Comparison of ENCODE assay signal across 20 cellular contexts in genomic region chr11:114075343-114075610, GRCh38. TPM values are rescaled to one million over a fixed set of nuclear protein-coding genes. Genes with fewer than 3 reads are reported as not detected.
DNase-seq lines count a peak whose midpoint lies in the region; ATAC-seq, FAIRE-seq and TF ChIP-seq lines count a peak whose summit lies in the region.
"Had no signal": no experiment of that assay in that cellular context is flagged by ENCODE, and none has a peak within 500 bp of the region (broad histone marks: within the 10 kb centered on the region; RNA-seq: fewer than 3 reads in every experiment).

No MANE protein-coding gene starts in this region.

- no peak for DNase-seq in CD8-positive, alpha-beta memory T cell
- DNase-seq in activated CD8-positive, alpha-beta T cell treated with anti-CD3 and anti-CD28 coated beads for 36 hours, result no peak
- DNase-seq in immature natural killer cell (peak in 1 of 3 donors; percentile 36), GM19238 (ENCODE audit: insufficient read length, low spot score) (no peak), cerebellar nuclear complex (lab: John Stamatoyannopoulos, UW) (no peak), mucosa of gallbladder (ENCODE audit: low spot score) (no peak), RCC 7860 (ENCODE audit: low spot score) (no peak)
- DNase-seq: cortex of kidney, NCI-H1092, NCI-H1930, NCI-H446, PC-9 had no signal

- no peaks in the 10 kb centered on the region for H3K36me3 ChIP-seq in CD8-positive, alpha-beta memory T cell (ENCODE audit: insufficient read depth, low read length)
- peaks cover 3 to 26% (median 23%) of the 10 kb centered on the region in 5 donors for H3K36me3 ChIP-seq in subcutaneous abdominal adipose tissue (ENCODE audit: control insufficient read depth in 5 of 5, insufficient read depth in 5 of 5, low read length in 5 of 5)
- H3K36me3 ChIP-seq: SJSA1 had no signal

- POLR2A ChIA-PET in CD8-positive, alpha-beta memory T cell (lab: Charles Lee), result interaction anchor here (1.5 kb wide), 1 partner anchor 15 kb away, joined by 4 read pairs; no protein-coding TSS in a partner anchor
- POLR2A ChIA-PET in activated CD8-positive, alpha-beta T cell treated with anti-CD3 and anti-CD28 coated beads for 36 hours (lab: Charles Lee), result no interaction called here

- H3K4me3 ChIP-seq in CD8-positive, alpha-beta memory T cell (ENCODE audit: low read length), result no peak overlapping the region
- no peak overlapping the region for H3K4me3 ChIP-seq in subcutaneous abdominal adipose tissue (ENCODE audit: low read depth in 1 of 5, low read length in 5 of 5)
- H3K4me3 ChIP-seq: pancreas, PC-9, SJSA1 had no signal

- H3K36me3 Mint-ChIP-seq in CD8-positive, alpha-beta memory T cell, result peaks cover 0 to 15% (median 0%) of the 10 kb centered on the region in 3 donors
- no peaks in the 10 kb centered on the region for H3K36me3 Mint-ChIP-seq in activated CD8-positive, alpha-beta T cell treated with anti-CD3 and anti-CD28 coated beads for 36 hours (ENCODE audit: low read depth)
- H3K36me3 Mint-ChIP-seq in immature natural killer cell, result peaks cover 0 to 18% (median 0%) of the 10 kb centered on the region in 3 donors
- H3K36me3 Mint-ChIP-seq: brain had no signal

- CTCF ChIA-PET in CD8-positive, alpha-beta memory T cell (lab: Charles Lee), result no interaction called here
- CTCF ChIA-PET in activated CD8-positive, alpha-beta T cell treated with anti-CD3 and anti-CD28 coated beads for 36 hours (lab: Charles Lee), result no interaction called here

- no peaks in the 10 kb centered on the region for H3K9me3 Mint-ChIP-seq in CD8-positive, alpha-beta memory T cell
- H3K9me3 Mint-ChIP-seq in activated CD8-positive, alpha-beta T cell treated with anti-CD3 and anti-CD28 coated beads for 36 hours, result no peaks in the 10 kb centered on the region
- H3K9me3 Mint-ChIP-seq in immature natural killer cell, result no peaks in the 10 kb centered on the region
- H3K9me3 Mint-ChIP-seq: naive B cell had no signal

- H3K27ac ChIP-seq in CD8-positive, alpha-beta memory T cell (ENCODE audit: low read depth, low read length), result no peak overlapping the region
- peak overlapping the region; percentile 91 for H3K27ac ChIP-seq in subcutaneous abdominal adipose tissue (ENCODE audit: low read depth, low read length)
- H3K27ac ChIP-seq: KMS-11, pancreas, PC-9, SJSA1 had no signal

- H3K27me3 ChIP-seq in CD8-positive, alpha-beta memory T cell (ENCODE audit: insufficient read depth, low read length, poor library complexity, severe bottlenecking), result no peaks in the 10 kb centered on the region
- H3K27me3 ChIP-seq in subcutaneous abdominal adipose tissue (ENCODE audit: control insufficient read depth in 5 of 5, insufficient read depth in 4 of 5, low read length in 5 of 5), result no peaks in the 10 kb centered on the region
- H3K27me3 ChIP-seq: pancreas had no signal

- ATAC-seq in activated CD8-positive, alpha-beta T cell treated with anti-CD3 and anti-CD28 coated beads for 36 hours, result no peak
- ATAC-seq: pancreas had no signal

- TF ChIP-seq CTCF in activated CD8-positive, alpha-beta T cell treated with anti-CD3 and anti-CD28 coated beads for 36 hours (IDR thresholded peaks at IDR 0.05), result no peak

- no peak overlapping the region for H3K9ac ChIP-seq in subcutaneous abdominal adipose tissue (ENCODE audit: low read length in 5 of 5)
- H3K9ac ChIP-seq: KMS-11 had no signal

- peak overlapping the region in 7 of 8 donors; percentile 92 to 99 (median 97) for H3K27ac Mint-ChIP-seq in CD8-positive, alpha-beta memory T cell
- peak overlapping the region; percentile 91 for H3K27ac Mint-ChIP-seq in activated CD8-positive, alpha-beta T cell treated with anti-CD3 and anti-CD28 coated beads for 36 hours
- H3K27ac Mint-ChIP-seq in immature natural killer cell, result peak overlapping the region; percentile 96 to 100 (median 99)
- H3K27ac Mint-ChIP-seq: B cell had no signal

- no peaks in the 10 kb centered on the region for H3K9me3 ChIP-seq in CD8-positive, alpha-beta memory T cell (ENCODE audit: low read length)
- no peaks in the 10 kb centered on the region for H3K9me3 ChIP-seq in subcutaneous abdominal adipose tissue (ENCODE audit: control insufficient read depth in 5 of 5, low read length in 5 of 5)
- H3K9me3 ChIP-seq: pancreas, SJSA1 had no signal

- peaks cover 78 to 81% (median 78%) of the 10 kb centered on the region in 3 donors for H3K4me1 Mint-ChIP-seq in CD8-positive, alpha-beta memory T cell
- peaks cover 59% of the 10 kb centered on the region for H3K4me1 Mint-ChIP-seq in activated CD8-positive, alpha-beta T cell treated with anti-CD3 and anti-CD28 coated beads for 36 hours (ENCODE audit: low read depth)
- peaks cover 98 to 100% of the 10 kb centered on the region in 2 donors for H3K4me1 Mint-ChIP-seq in immature natural killer cell

- H3K4me1 ChIP-seq in CD8-positive, alpha-beta memory T cell (ENCODE audit: insufficient read depth, low read length), result peaks cover 54% of the 10 kb centered on the region
- peaks cover 28 to 98% (median 94%) of the 10 kb centered on the region in 5 donors for H3K4me1 ChIP-seq in subcutaneous abdominal adipose tissue (ENCODE audit: control insufficient read depth in 5 of 5, insufficient read depth in 5 of 5, low read length in 5 of 5)
- H3K4me1 ChIP-seq: SJSA1 had no signal

- FAIRE-seq in RCC 7860 (lab: Jason Lieb, UNC), result no peak
- FAIRE-seq: pancreas had no signal

- intact Hi-C loops in activated CD8-positive, alpha-beta T cell treated with anti-CD3 and anti-CD28 coated beads for 36 hours (cut with micrococcal nuclease), result loop anchor here (10.0 kb wide), 1 partner anchor 90 kb away; no protein-coding TSS in a partner anchor

- H3K27me3 Mint-ChIP-seq in CD8-positive, alpha-beta memory T cell, result no peaks in the 10 kb centered on the region
- no peaks in the 10 kb centered on the region for H3K27me3 Mint-ChIP-seq in activated CD8-positive, alpha-beta T cell treated with anti-CD3 and anti-CD28 coated beads for 36 hours
- H3K27me3 Mint-ChIP-seq in immature natural killer cell (ENCODE audit: low read depth in 3 of 3), result peaks cover 29 to 45% (median 39%) of the 10 kb centered on the region in 3 donors

- H3K4me3 Mint-ChIP-seq in CD8-positive, alpha-beta memory T cell, result peak overlapping the region in 6 of 7 donors; percentile 43 to 98 (median 82)
- peak overlapping the region; percentile 9 for H3K4me3 Mint-ChIP-seq in activated CD8-positive, alpha-beta T cell treated with anti-CD3 and anti-CD28 coated beads for 36 hours
- peak overlapping the region; percentile 82 to 97 (median 89) for H3K4me3 Mint-ChIP-seq in immature natural killer cell
- H3K4me3 Mint-ChIP-seq: B cell had no signal

RNA-seq across cellular contexts. Expression of gene ZBTB16, which starts 15.8 kb away (rescaled TPM):
- 1 to 10 TPM; 2.1 to 2.2 TPM for total RNA-seq in CD8-positive, alpha-beta memory T cell
- polyA plus RNA-seq in CD8-positive, alpha-beta memory T cell, result 71.9 TPM
- total RNA-seq in activated CD8-positive, alpha-beta T cell treated with anti-CD3 and anti-CD28 coated beads for 36 hours, result 10 to 100 TPM in 1 of 2 experiments, 1 to 10 TPM in 1; 9.5 to 10.1 TPM
- polyA plus RNA-seq in immature natural killer cell, result 100 to 1,000 TPM in 1 of 3 donors, 10 to 100 TPM in 2; 90.4 to 197 (median 92.5) TPM
- total RNA-seq in mucosa of gallbladder, result 85.4 TPM
- total RNA-seq: HT1080, SJSA1 had no signal

Comparison
In these comparisons a context has a peak if more than half of its experiments do, and no peak if none do; other contexts are left out.
1. H3K4me3 Mint-ChIP-seq: peak in every context shown above with its lines; median percentile 89 in immature natural killer cell; 82 in CD8-positive, alpha-beta memory T cell; 9 in activated CD8-positive, alpha-beta T cell treated with anti-CD3 and anti-CD28 coated beads for 36 hours.